In genomic region chrX:101163166-101163565, GRCh38 we compare ENCODE assay signal across 18 cellular contexts. TPM values are rescaled to one million over a fixed set of nuclear protein-coding genes. Genes with fewer than 3 reads are reported as not detected.
DNase-seq lines count a peak whose midpoint lies in the region; ATAC-seq and TF ChIP-seq lines count a peak whose summit lies in the region.
"Had no signal": no experiment of that assay in that cellular context is flagged by ENCODE, and none has a peak within 500 bp of the region (broad histone marks: within the 10 kb centered on the region; RNA-seq: fewer than 3 reads in every experiment).

No MANE protein-coding gene starts in this region.

- H3K4me3 ChIP-seq in AG10803 (ENCODE audit: low read length) (no peak overlapping the region), IMR-90 (ENCODE audit: insufficient read depth, low read depth, low read length) (no peak overlapping the region), mesenchymal stem cell (ENCODE audit: insufficient read depth in 1 of 2, low read depth in 1 of 2, low read length in 2 of 2) (no peak overlapping the region)

- H4K8ac ChIP-seq in IMR-90 (ENCODE audit: low read depth in 2 of 2, low read length in 2 of 2) (no peak overlapping the region), mesenchymal stem cell (ENCODE audit: low read length) (no peak overlapping the region)

- no peak for TF ChIP-seq RAD21 in IMR-90 (IDR thresholded peaks at IDR 0.05; ENCODE audit: low read length)

- no peak for TF ChIP-seq CTCF in AG10803 (conservative IDR thresholded peaks at IDR 0.05; ENCODE audit: low read length)
- TF ChIP-seq CTCF in IMR-90 (conservative IDR thresholded peaks at IDR 0.05; ENCODE audit: low read depth, low read length), result no peak
- no peak for TF ChIP-seq CTCF in CD4-positive, alpha-beta T cell (IDR thresholded peaks at IDR 0.05)

- H3K4me3 Mint-ChIP-seq in CD4-positive, alpha-beta T cell, result no peak overlapping the region
- H3K4me3 Mint-ChIP-seq: CD8-positive, alpha-beta T cell; HFFc6; IgD-negative memory B cell had no signal

- intact Hi-C loops in IMR-90 (cut with micrococcal nuclease), result no loop called here
- intact Hi-C loops in CD4-positive, alpha-beta T cell (cut with DNase I, micrococcal nuclease), result no loop called here

- H3K9ac ChIP-seq in IMR-90 (ENCODE audit: low read depth, low read length) (no peak overlapping the region), mesenchymal stem cell (ENCODE audit: low read length) (no peak overlapping the region)

- no peaks in the 10 kb centered on the region for H3K36me3 Mint-ChIP-seq in CD4-positive, alpha-beta T cell (ENCODE audit: low read depth)
- H3K36me3 Mint-ChIP-seq: CD8-positive, alpha-beta T cell; IgD-negative memory B cell had no signal

- H2AFZ ChIP-seq in IMR-90 (replicated peaks; ENCODE audit: low read length, poor library complexity) (no peak overlapping the region), mesenchymal stem cell (ENCODE audit: low read depth, low read length) (no peak overlapping the region)

- H2AK5ac ChIP-seq in IMR-90 (ENCODE audit: low read depth, low read length), result no peak overlapping the region
- H2AK5ac ChIP-seq in mesenchymal stem cell (ENCODE audit: low read length, severe bottlenecking), result no peak overlapping the region

- H3K27ac Mint-ChIP-seq in CD4-positive, alpha-beta T cell, result no peak overlapping the region
- H3K27ac Mint-ChIP-seq: CD8-positive, alpha-beta T cell; HFFc6; IgD-negative memory B cell had no signal

- H3K27me3 Mint-ChIP-seq in CD4-positive, alpha-beta T cell, result no peaks in the 10 kb centered on the region
- H3K27me3 Mint-ChIP-seq: IgD-negative memory B cell had no signal

- H3K9me1 ChIP-seq in IMR-90 (ENCODE audit: insufficient read depth, low read length), result no peaks in the 10 kb centered on the region

- CTCF ChIA-PET in IMR-90 (lab: Yijun Ruan, JAX), result no interaction called here
- CTCF ChIA-PET in CD4-positive, alpha-beta T cell (lab: Charles Lee), result no interaction called here

- peaks cover 4% of the 10 kb centered on the region for H3K4me1 ChIP-seq in IMR-90 (ENCODE audit: control insufficient read depth, insufficient read depth, low read length)
- H3K4me1 ChIP-seq in mesenchymal stem cell (ENCODE audit: control insufficient read depth, insufficient read depth, low read depth, low read length), result no peaks in the 10 kb centered on the region

- H2AK9ac ChIP-seq in IMR-90 (replicated peaks; ENCODE audit: low read depth, low read length, poor library complexity), result no peak overlapping the region

- TF ChIP-seq POLR2A in IMR-90 (IDR thresholded peaks at IDR 0.05; ENCODE audit: low read depth, low read length) (no peak), erythroblast (IDR thresholded peaks at IDR 0.05; ENCODE audit: low read length) (no peak)

- no CpG with 5 or more reads among the region's 2 CpGs for WGBS in IMR-90 (ENCODE audit: extremely low coverage in 2 of 2, insufficient read length in 1 of 2), 2 experiments
- 33% methylated on average over 1 of the region's 2 CpGs for WGBS in mesenchymal stem cell

- peak; percentile 75 for DNase-seq in AG10803 (ENCODE audit: low read depth)
- peak; percentile 11 for DNase-seq in IMR-90
- DNase-seq in fibroblast of gingiva (ENCODE audit: low read depth), result peak; percentile 13
- DNase-seq in mesenchymal stem cell, result peak; percentile 33
- no peak for DNase-seq in activated T-cell treated with anti-CD3 and anti-CD28 coated beads, Interleukin-2, amount 50 U/mL, for 1 hour
- no peak for DNase-seq in CD4-positive, alpha-beta T cell
- DNase-seq in erythroblast (lab: John Stamatoyannopoulos, UW), result no peak
- DNase-seq: AML-193; Calu3; CD8-positive, alpha-beta T cell; DMS79 treated with DMSO at 0.1 percent for 48 hours; GF-D8; GOT3; H7; HFFc6 had no signal

- in situ Hi-C loops in IMR-90 (cut with MboI; ENCODE audit: low sequenced_read_pairs), result no loop called here

- POLR2A ChIA-PET in IMR-90 (lab: Charles Lee; ENCODE audit: unreplicated experiment), result no interaction called here
- POLR2A ChIA-PET in CD4-positive, alpha-beta T cell (lab: Charles Lee), result no interaction called here

- H2BK15ac ChIP-seq in IMR-90 (ENCODE audit: low read depth, low read length), result no peak overlapping the region; the same call in 2 of the 3 replicates
- no peak overlapping the region for H2BK15ac ChIP-seq in mesenchymal stem cell (ENCODE audit: low read depth, poor library complexity, severe bottlenecking)

- no peaks in the 10 kb centered on the region for H3K4me1 Mint-ChIP-seq in CD4-positive, alpha-beta T cell (ENCODE audit: low read depth)
- H3K4me1 Mint-ChIP-seq: IgD-negative memory B cell had no signal

- H2BK20ac ChIP-seq in IMR-90 (ENCODE audit: low read depth, low read length), result no peak overlapping the region

- H3K14ac ChIP-seq in IMR-90 (replicated peaks; ENCODE audit: low read depth, low read length), result no peak overlapping the region
- no peak overlapping the region for H3K14ac ChIP-seq in mesenchymal stem cell (ENCODE audit: low read length in 2 of 2)

- no peaks in the 10 kb centered on the region for H3K9me3 ChIP-seq in IMR-90 (ENCODE audit: control insufficient read depth, insufficient read depth, low read length)
- no peaks in the 10 kb centered on the region for H3K9me3 ChIP-seq in mesenchymal stem cell (ENCODE audit: control insufficient read depth, low read length)
- no peaks in the 10 kb centered on the region for H3K9me3 ChIP-seq in CD4-positive, alpha-beta T cell (ENCODE audit: control insufficient read depth, low read length)

- H3K4ac ChIP-seq in IMR-90 (ENCODE audit: low read depth, low read length) (no peak overlapping the region), mesenchymal stem cell (ENCODE audit: low read depth in 1 of 2, low read length in 2 of 2) (no peak overlapping the region)

- no peak overlapping the region for H3K4me2 ChIP-seq in IMR-90 (ENCODE audit: low read depth, low read length)
- no peak overlapping the region for H3K4me2 ChIP-seq in mesenchymal stem cell (ENCODE audit: low read length, poor library complexity, severe bottlenecking)

- H4K5ac ChIP-seq in IMR-90 (ENCODE audit: low read depth, low read length), result no peak overlapping the region

- H3K23ac ChIP-seq in IMR-90 (ENCODE audit: low read depth, low read length) (no peak overlapping the region), mesenchymal stem cell (ENCODE audit: low read length in 2 of 2) (no peak overlapping the region)

- no peak overlapping the region for H2BK12ac ChIP-seq in mesenchymal stem cell (ENCODE audit: low read length in 2 of 2)

- no peak overlapping the region; the same call in 1 of the 2 replicates for H3K56ac ChIP-seq in IMR-90 (ENCODE audit: extremely low read depth, insufficient read depth, low read length)

- H3K9me3 Mint-ChIP-seq in CD4-positive, alpha-beta T cell, result no peaks in the 10 kb centered on the region
- H3K9me3 Mint-ChIP-seq: CD8-positive, alpha-beta T cell; HFFc6 had no signal

- ATAC-seq in IMR-90 (ENCODE audit: low read depth), result no peak; the same call in 1 of the 2 replicates
- ATAC-seq in CD4-positive, alpha-beta T cell (ENCODE audit: poor library complexity), result no peak
- ATAC-seq: CD8-positive, alpha-beta T cell; HCT116 had no signal

- H4K20me1 ChIP-seq in IMR-90 (ENCODE audit: insufficient read depth, low read length), result no peaks in the 10 kb centered on the region

- H3K27me3 ChIP-seq in IMR-90 (ENCODE audit: control insufficient read depth, insufficient read depth, low read length) (no peaks in the 10 kb centered on the region; the same call in 1 of the 2 replicates), mesenchymal stem cell (ENCODE audit: control insufficient read depth in 1 of 2, insufficient read depth in 1 of 2, low read length in 2 of 2) (no peaks in the 10 kb centered on the region)
- no peaks in the 10 kb centered on the region for H3K27me3 ChIP-seq in CD4-positive, alpha-beta T cell (ENCODE audit: control insufficient read depth, insufficient read depth, low read length)

- no peak overlapping the region for H2BK5ac ChIP-seq in IMR-90 (ENCODE audit: low read depth, low read length, poor library complexity, severe bottlenecking)
- H2BK5ac ChIP-seq in mesenchymal stem cell (ENCODE audit: low read depth, low read length, poor library complexity, severe bottlenecking), result no peak overlapping the region

- H3K27ac ChIP-seq in IMR-90 (ENCODE audit: insufficient read depth, low read length) (peak overlapping the region; percentile 55; the same call in 1 of the 2 replicates), mesenchymal stem cell (ENCODE audit: low read length, poor library complexity, severe bottlenecking) (no peak overlapping the region)
- H3K27ac ChIP-seq in CD4-positive, alpha-beta T cell (ENCODE audit: low read depth, low read length), result no peak overlapping the region
- H3K27ac ChIP-seq: C4-2B had no signal

- no peaks in the 10 kb centered on the region for H3K36me3 ChIP-seq in IMR-90 (ENCODE audit: control insufficient read depth, insufficient read depth, low read length)
- H3K36me3 ChIP-seq in mesenchymal stem cell (ENCODE audit: control insufficient read depth in 1 of 2, insufficient read depth in 2 of 2, low read depth in 1 of 2, low read length in 2 of 2), result no peaks in the 10 kb centered on the region

- H3K18ac ChIP-seq in IMR-90 (ENCODE audit: low read depth, low read length) (peak overlapping the region; percentile 34; the same call in 1 of the 2 replicates), mesenchymal stem cell (ENCODE audit: low read depth in 1 of 2, low read length in 2 of 2) (no peak overlapping the region)

- dilution Hi-C loops in IMR-90 (cut with HindIII; ENCODE audit: low sequenced_read_pairs, unreplicated experiment), result no loop called here

- H4K91ac ChIP-seq in IMR-90 (ENCODE audit: insufficient read depth, low read depth, low read length), result no peak overlapping the region
- no peak overlapping the region for H4K91ac ChIP-seq in mesenchymal stem cell (ENCODE audit: low read length)

- H2BK120ac ChIP-seq in IMR-90 (ENCODE audit: low read depth, low read length) (no peak overlapping the region), mesenchymal stem cell (ENCODE audit: low read depth, low read length) (no peak overlapping the region)

- no TSS peak for BruUV-seq in IMR-90 (replicated peaks; lab: Mats Ljungman, UMichigan)

- H3K79me1 ChIP-seq in IMR-90 (ENCODE audit: low read depth in 1 of 2, low read length in 2 of 2) (no peaks in the 10 kb centered on the region; a peak in 1 of 4 replicates), mesenchymal stem cell (replicated peaks; ENCODE audit: low read length, poor library complexity, severe bottlenecking) (no peaks in the 10 kb centered on the region)

TF ChIP-seq in IMR-90, 13 proteins besides CTCF, POLR2A, EP300 and RAD21 (continues in another document):
- no peak for TF ChIP-seq RCOR1 (IDR thresholded peaks at IDR 0.05; ENCODE audit: insufficient replicate concordance, low read length)

RNA-seq across cellular contexts. Expression of gene DRP2, which starts 56.4 kb away (rescaled TPM):
- total RNA-seq in IMR-90 (2012; rRNA removed), result 6.9 and 7.0 TPM in 2 replicates
- polyA plus RNA-seq in IMR-90 (2012; rRNA removed), result 6.4 and 7.9 TPM in 2 replicates
- polyA plus RNA-seq in IMR-90 (2012; cell fraction: cytosol; rRNA removed), result 2.2 and 2.4 TPM in 2 replicates
- 17.0 and 27.1 TPM in 2 replicates for polyA plus RNA-seq in IMR-90 (2012; cell fraction: nucleus; rRNA removed; ENCODE audit: low replicate concordance)
- 2.0 TPM for polyA plus RNA-seq in mesenchymal stem cell (2013, experiment 1 of 2)
- 2.1 TPM for polyA plus RNA-seq in mesenchymal stem cell (2013, experiment 2 of 2)
- total RNA-seq in CD4-positive, alpha-beta T cell, result not detected
- total RNA-seq: CD8-positive, alpha-beta T cell had no signal
- polyA plus RNA-seq: IgD-negative memory B cell had no signal

Comparison
In these comparisons a context has a peak if more than half of its experiments do, and no peak if none do; other contexts are left out.
1. DNase-seq: peak in AG10803 (single experiment), IMR-90 (single experiment), fibroblast of gingiva (single experiment) and mesenchymal stem cell (single experiment); none in activated T-cell treated with anti-CD3 and anti-CD28 coated beads, Interleukin-2, amount 50 U/mL, for 1 hour (single experiment), CD4-positive, alpha-beta T cell (0 of 10) and erythroblast (0 of 2).